ENCODE assay signal across 7 cellular contexts in genomic region chr10:79525049-79525710, GRCh38.
DNase-seq lines count a peak whose midpoint lies in the region; ATAC-seq lines count a peak whose summit lies in the region.

No MANE protein-coding gene starts in this region.

- DNase-seq in NCI-H524 (lab: John Stamatoyannopoulos, UW), result peak; percentile 55 to 72

- peak; percentile 88 for ATAC-seq in GM18517 (IDR thresholded peaks at IDR 0.05; ENCODE audit: unreplicated experiment)
- ATAC-seq in GM19324 (IDR thresholded peaks at IDR 0.05; ENCODE audit: low FRiP score, unreplicated experiment), result peak; percentile 65
- ATAC-seq in GM21423 (IDR thresholded peaks at IDR 0.05; ENCODE audit: unreplicated experiment), result peak; percentile 83
- ATAC-seq in HG02623 (IDR thresholded peaks at IDR 0.05; ENCODE audit: unreplicated experiment), result peak; percentile 87
- ATAC-seq in HG03025 (IDR thresholded peaks at IDR 0.05; ENCODE audit: low FRiP score, unreplicated experiment), result peak; percentile 80
- ATAC-seq in HG03342 (IDR thresholded peaks at IDR 0.05; ENCODE audit: unreplicated experiment), result peak; percentile 98

Comparison
In these comparisons a context has a peak if more than half of its experiments do, and no peak if none do; other contexts are left out.
1. Peak in every context shown above with its lines: DNase-seq and ATAC-seq.